In the genomic region with DNA sequence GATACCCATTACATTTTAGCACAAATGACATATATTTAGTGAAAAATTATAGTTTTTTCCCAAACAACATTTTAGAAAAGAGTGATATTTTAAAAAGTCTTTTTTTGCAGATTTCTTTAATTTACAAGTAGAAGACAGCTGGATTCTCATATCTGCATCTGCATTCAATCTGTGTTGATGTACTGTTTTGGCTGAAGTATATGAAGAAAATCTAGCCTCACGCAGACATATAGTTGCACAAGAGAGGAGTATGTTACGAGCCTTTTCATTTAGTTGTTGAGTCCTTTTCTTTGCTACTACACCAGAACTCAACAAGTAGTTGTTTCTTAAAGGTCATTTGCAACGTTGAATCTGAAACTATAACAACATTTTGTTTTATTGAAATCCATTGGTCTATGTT, we compare ENCODE assay signal across 37 cellular contexts.
"Had no signal": no experiment of that assay in that cellular context is flagged by ENCODE, and none has a peak within 500 bp of the region (broad histone marks: within the 10 kb centered on the region; RNA-seq: fewer than 3 reads in every experiment).

No MANE protein-coding gene starts in this region.

- H3K27me3 Mint-ChIP-seq: activated CD4-positive, alpha-beta memory T cell treated with anti-CD3 and anti-CD28 coated beads for 36 hours; activated naive CD8-positive, alpha-beta T cell treated with anti-CD3 and anti-CD28 coated beads for 36 hours; activated T-helper 17 cell treated with anti-CD3 and anti-CD28 coated beads, Interleukin-2, amount 50 U/mL, for 72 hours had no signal

- H3K9me3 Mint-ChIP-seq: activated B cell treated with CpG ODN at 0.5 μM for 24 hours; activated CD4-positive, alpha-beta memory T cell treated with anti-CD3 and anti-CD28 coated beads for 36 hours; activated CD8-positive, alpha-beta T cell treated with anti-CD3 and anti-CD28 coated beads for 36 hours; activated naive CD4-positive, alpha-beta T cell treated with anti-CD3 and anti-CD28 coated beads for 36 hours; activated naive CD8-positive, alpha-beta T cell treated with anti-CD3 and anti-CD28 coated beads for 36 hours; activated T-cell treated with anti-CD3 and anti-CD28 coated beads, Interleukin-2, amount 50 U/mL, for 4 hours; activated T-cell treated with anti-CD3 and anti-CD28 coated beads, Interleukin-2, amount 50 U/mL, for 72 hours; activated T-helper 17 cell treated with anti-CD3 and anti-CD28 coated beads, Interleukin-2, amount 50 U/mL, for 72 hours had no signal

- H3K27ac Mint-ChIP-seq: activated B cell treated with CpG ODN at 0.5 μM for 24 hours; activated CD4-positive, alpha-beta memory T cell treated with anti-CD3 and anti-CD28 coated beads for 36 hours; activated CD4-positive, alpha-beta T cell treated with anti-CD3 and anti-CD28 coated beads, Interleukin-2, amount 10 ng/mL, durations not matched to agents 24 days and 14 days; activated CD8-positive, alpha-beta T cell treated with anti-CD3 and anti-CD28 coated beads for 36 hours; activated naive CD4-positive, alpha-beta T cell treated with anti-CD3 and anti-CD28 coated beads for 36 hours; activated naive CD4-positive, alpha-beta T cell treated with anti-CD3 and anti-CD28 coated beads, Interleukin-2, amount 50 U/mL, for 72 hours; activated naive CD8-positive, alpha-beta T cell treated with anti-CD3 and anti-CD28 coated beads for 36 hours; activated T-cell treated with anti-CD3 and anti-CD28 coated beads, Interleukin-2, amount 50 U/mL, for 72 hours; activated T-helper 1 cell treated with anti-CD3 and anti-CD28 coated beads, Interleukin-12 subunit alpha, Interleukin-12 subunit beta, Interleukin-2, Interleukin-4 antibody, amounts not matched to agents 30 ng/mL and 10 ng/mL and 1 ng/mL, durations not matched to agents 14 hours and 24 hours and 36 hours; activated T-helper 17 cell treated with anti-CD3 and anti-CD28 coated beads, Interleukin-2, amount 50 U/mL, for 72 hours; T-helper 1 cell treated with Interleukin-12 subunit alpha and Interleukin-12 subunit beta and Interleukin-4 antibody, amounts not matched to agents 30 μg/mL and 1 μg/mL, for 36 hours; T-helper 2 cell treated with Interferon-gamma antibody and Interleukin-4, amounts not matched to agents 5 μg/mL and 100 μg/mL, for 36 hours had no signal

- H3K4me3 Mint-ChIP-seq: activated B cell treated with CpG ODN at 0.5 μM for 24 hours; activated CD4-positive, alpha-beta memory T cell treated with anti-CD3 and anti-CD28 coated beads for 36 hours; activated CD4-positive, alpha-beta T cell treated with anti-CD3 and anti-CD28 coated beads, Interleukin-2, amount 10 ng/mL, durations not matched to agents 24 days and 14 days; activated CD8-positive, alpha-beta T cell treated with anti-CD3 and anti-CD28 coated beads for 36 hours; activated naive CD4-positive, alpha-beta T cell treated with anti-CD3 and anti-CD28 coated beads for 36 hours; activated naive CD8-positive, alpha-beta T cell treated with anti-CD3 and anti-CD28 coated beads for 36 hours; activated T-cell treated with anti-CD3 and anti-CD28 coated beads, Interleukin-2, amount 50 U/mL, for 4 hours; activated T-cell treated with anti-CD3 and anti-CD28 coated beads, Interleukin-2, amount 50 U/mL, for 72 hours; activated T-helper 1 cell treated with anti-CD3 and anti-CD28 coated beads, Interleukin-12 subunit alpha, Interleukin-12 subunit beta, Interleukin-2, Interleukin-4 antibody, amounts not matched to agents 30 ng/mL and 10 ng/mL and 1 ng/mL, durations not matched to agents 14 hours and 24 hours and 36 hours; activated T-helper 17 cell treated with anti-CD3 and anti-CD28 coated beads, Interleukin-2, amount 50 U/mL, for 72 hours; T-helper 1 cell treated with Interleukin-12 subunit alpha and Interleukin-12 subunit beta and Interleukin-4 antibody, amounts not matched to agents 30 μg/mL and 1 μg/mL, for 36 hours; T-helper 2 cell treated with Interferon-gamma antibody and Interleukin-4, amounts not matched to agents 5 μg/mL and 100 μg/mL, for 36 hours had no signal

- H3K36me3 ChIP-seq: adrenal gland, brain microvascular endothelial cell, breast epithelium had no signal

- DNase-seq: activated B cell treated with CpG ODN at 0.5 μM for 24 hours; activated CD4-positive, alpha-beta memory T cell treated with anti-CD3 and anti-CD28 coated beads for 36 hours; activated CD4-positive, alpha-beta T cell treated with anti-CD3 and anti-CD28 coated beads for 4 hours; activated CD4-positive, alpha-beta T cell treated with anti-CD3 and anti-CD28 coated beads, Interleukin-2, amount 10 ng/mL, durations not matched to agents 24 days and 14 days; activated CD4-positive, alpha-beta T cell treated with anti-CD3 and anti-CD28 coated beads, Interleukin-2, amount 50 U/mL, for 1 hour; activated CD4-positive, alpha-beta T cell treated with anti-CD3 and anti-CD28 coated beads, Interleukin-2, amount 50 U/mL, for 4 hours; activated CD4-positive, CD25-positive, alpha-beta regulatory T cell treated with anti-CD3 and anti-CD28 coated beads, Interleukin-2, amount 50 U/mL, for 72 hours; activated CD8-positive, alpha-beta memory T cell treated with anti-CD3 and anti-CD28 coated beads, Interleukin-2, amount 50 U/mL, for 4 hours; activated CD8-positive, alpha-beta T cell treated with anti-CD3 and anti-CD28 coated beads for 36 hours; activated effector memory CD4-positive, alpha-beta T cell treated with anti-CD3 and anti-CD28 coated beads, Interleukin-2, amount 50 U/mL, for 16 hours; activated gamma-delta T cell treated with Interleukin-2 at 50 U/mL for 16 hours; activated naive CD4-positive, alpha-beta T cell; activated naive CD4-positive, alpha-beta T cell treated with anti-CD3 and anti-CD28 coated beads for 36 hours; activated naive CD4-positive, alpha-beta T cell treated with anti-CD3 and anti-CD28 coated beads, Interleukin-2, amount 50 U/mL, for 16 hours; activated naive CD8-positive, alpha-beta T cell treated with anti-CD3 and anti-CD28 coated beads for 36 hours; activated T-cell treated with anti-CD3 and anti-CD28 coated beads for 4 hours; activated T-cell treated with anti-CD3 and anti-CD28 coated beads, Interleukin-2, amount 50 U/mL, for 1 hour; activated T-cell treated with anti-CD3 and anti-CD28 coated beads, Interleukin-2, amount 50 U/mL, for 4 hours; activated T-cell treated with anti-CD3 and anti-CD28 coated beads, Interleukin-2, amount 50 U/mL, for 72 hours; adrenal gland; amniotic stem cell; aorta; body of pancreas; brain microvascular endothelial cell; central memory CD4-positive, alpha-beta T cell; T-helper 1 cell; T-helper 2 cell; T-helper 9 cell had no signal

- H3K36me3 Mint-ChIP-seq: activated CD4-positive, alpha-beta memory T cell treated with anti-CD3 and anti-CD28 coated beads for 36 hours; activated naive CD4-positive, alpha-beta T cell treated with anti-CD3 and anti-CD28 coated beads, Interleukin-2, amount 50 U/mL, for 72 hours; activated naive CD8-positive, alpha-beta T cell treated with anti-CD3 and anti-CD28 coated beads for 36 hours had no signal

- H3K4me3 ChIP-seq: adrenal gland, body of pancreas, breast epithelium had no signal

- FAIRE-seq: astrocyte, TTC549 had no signal

- H3K27me3 ChIP-seq: adrenal gland, body of pancreas, brain microvascular endothelial cell, breast epithelium had no signal

- H3K9me3 ChIP-seq: adrenal gland, body of pancreas, breast epithelium had no signal

- H3K4me1 ChIP-seq: adrenal gland, body of pancreas, breast epithelium had no signal

- H3K27ac ChIP-seq: adrenal gland, body of pancreas, brain microvascular endothelial cell, breast epithelium, VCaP had no signal
